In the genomic region with DNA sequence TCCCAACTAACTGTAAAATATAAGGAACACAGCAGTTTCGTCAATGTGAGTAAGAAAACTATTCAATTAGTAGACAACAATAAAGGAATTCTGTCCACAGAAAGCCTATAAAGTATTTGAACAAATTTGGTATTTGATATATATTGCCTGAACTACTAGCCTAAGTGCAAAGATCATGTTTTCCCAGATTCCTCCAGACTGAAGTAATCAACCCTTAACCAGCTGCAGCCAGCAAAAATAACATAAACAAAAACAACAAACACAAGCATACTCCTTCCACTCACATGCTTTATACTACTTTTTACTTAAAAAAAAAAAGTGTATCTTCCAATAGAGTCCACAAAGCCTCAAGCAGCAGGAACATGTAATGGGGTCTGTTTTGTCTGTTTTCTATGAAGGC, we compare ENCODE assay signal across 9 cellular contexts.
"Had no signal": no experiment of that assay in that cellular context is flagged by ENCODE, and none has a peak within 500 bp of the region (broad histone marks: within the 10 kb centered on the region; RNA-seq: fewer than 3 reads in every experiment).

No MANE protein-coding gene starts in this region.

- H3K4me1 Mint-ChIP-seq: IgD-negative memory B cell had no signal

- H3K9ac ChIP-seq: GM23248, KMS-11 had no signal

- H3K27ac ChIP-seq: GM23248, KMS-11 had no signal

- FAIRE-seq: HTR-8/SVneo had no signal

- H3K4me3 ChIP-seq: GM23248 had no signal

- H3K4me3 Mint-ChIP-seq: H9, HFFc6, IgD-negative memory B cell had no signal

- H3K27ac Mint-ChIP-seq: HFFc6, IgD-negative memory B cell had no signal

- H3K9me3 Mint-ChIP-seq: H9, HFFc6 had no signal

- DNase-seq: GM23248, GOT3, H9, HCEC 1CT, HFFc6, KBM-7 had no signal

- H3K36me3 Mint-ChIP-seq: IgD-negative memory B cell had no signal
